In the genomic region with DNA sequence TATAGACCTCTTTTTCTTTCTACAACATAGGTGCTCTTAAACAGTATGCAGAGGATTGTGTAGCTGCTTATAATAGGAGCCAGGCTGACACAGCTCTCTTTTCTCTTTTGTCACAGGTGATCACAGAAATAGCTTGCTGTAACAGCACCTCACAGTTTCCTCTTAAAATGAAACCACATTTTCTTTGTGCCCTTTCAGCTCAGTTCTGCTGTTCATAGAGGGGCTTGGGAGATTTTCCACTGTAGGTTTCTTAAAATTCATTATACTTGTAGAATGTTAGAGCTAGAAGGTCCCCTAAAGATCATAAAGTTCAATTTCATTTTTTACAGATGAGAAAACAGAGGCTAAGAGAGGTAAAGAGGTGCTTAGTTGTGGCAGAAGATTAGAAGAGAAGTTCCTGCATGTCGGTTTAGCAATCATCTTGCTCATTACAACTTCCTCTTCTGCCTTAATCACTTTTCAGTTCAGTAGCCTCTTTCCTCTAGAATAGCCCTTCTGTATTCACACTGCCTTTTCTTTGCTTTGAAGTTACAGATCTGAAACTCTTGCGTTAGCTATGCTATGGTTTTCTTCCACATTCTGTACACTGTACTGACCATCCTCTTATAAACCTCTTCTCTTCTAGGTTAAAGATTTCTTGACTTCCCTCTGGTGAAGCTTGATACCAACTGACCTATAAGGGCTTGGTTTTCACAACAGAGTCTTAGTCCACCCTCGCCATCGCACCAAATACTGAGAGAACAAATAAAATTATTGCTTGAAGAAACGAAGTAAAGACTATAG, we compare ENCODE assay signal across 1 cellular context.
A peak's percentile ranks its signal among the peaks of the same experiment; 100 is the strongest.
TF ChIP-seq lines count a peak whose summit lies in the region.

No MANE protein-coding gene starts in this region.

TF ChIP-seq in GM12878, 131 proteins besides CTCF, POLR2A, EP300 and RAD21 (continued from another document and continues in another):
- TF ChIP-seq, protein P1, sequence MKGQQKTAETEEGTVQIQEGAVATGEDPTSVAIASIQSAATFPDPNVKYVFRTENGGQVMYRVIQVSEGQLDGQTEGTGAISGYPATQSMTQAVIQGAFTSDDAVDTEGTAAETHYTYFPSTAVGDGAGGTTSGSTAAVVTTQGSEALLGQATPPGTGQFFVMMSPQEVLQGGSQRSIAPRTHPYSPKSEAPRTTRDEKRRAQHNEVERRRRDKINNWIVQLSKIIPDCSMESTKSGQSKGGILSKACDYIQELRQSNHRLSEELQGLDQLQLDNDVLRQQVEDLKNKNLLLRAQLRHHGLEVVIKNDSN (IDR thresholded peaks at IDR 0.05; ENCODE audit: borderline replicate concordance, extremely low read length, insufficient read depth, low read depth, low read length): no peak
- TF ChIP-seq, protein P2, sequence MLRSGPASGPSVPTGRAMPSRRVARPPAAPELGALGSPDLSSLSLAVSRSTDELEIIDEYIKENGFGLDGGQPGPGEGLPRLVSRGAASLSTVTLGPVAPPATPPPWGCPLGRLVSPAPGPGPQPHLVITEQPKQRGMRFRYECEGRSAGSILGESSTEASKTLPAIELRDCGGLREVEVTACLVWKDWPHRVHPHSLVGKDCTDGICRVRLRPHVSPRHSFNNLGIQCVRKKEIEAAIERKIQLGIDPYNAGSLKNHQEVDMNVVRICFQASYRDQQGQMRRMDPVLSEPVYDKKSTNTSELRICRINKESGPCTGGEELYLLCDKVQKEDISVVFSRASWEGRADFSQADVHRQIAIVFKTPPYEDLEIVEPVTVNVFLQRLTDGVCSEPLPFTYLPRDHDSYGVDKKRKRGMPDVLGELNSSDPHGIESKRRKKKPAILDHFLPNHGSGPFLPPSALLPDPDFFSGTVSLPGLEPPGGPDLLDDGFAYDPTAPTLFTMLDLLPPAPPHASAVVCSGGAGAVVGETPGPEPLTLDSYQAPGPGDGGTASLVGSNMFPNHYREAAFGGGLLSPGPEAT (IDR thresholded peaks at IDR 0.05; ENCODE audit: low read depth): 0 out of 2 replicates have a peak, but pooled peaks have one; percentile 18
- peak; percentile 67 for TF ChIP-seq SPI1 (IDR thresholded peaks at IDR 0.05; ENCODE audit: borderline replicate concordance, insufficient read depth, low read depth, low read length)
- no peak for TF ChIP-seq GATAD2B (conservative IDR thresholded peaks at IDR 0.05; ENCODE audit: low read depth)
- no peak for TF ChIP-seq RBBP5 (conservative IDR thresholded peaks at IDR 0.05)
- TF ChIP-seq, protein P3, sequence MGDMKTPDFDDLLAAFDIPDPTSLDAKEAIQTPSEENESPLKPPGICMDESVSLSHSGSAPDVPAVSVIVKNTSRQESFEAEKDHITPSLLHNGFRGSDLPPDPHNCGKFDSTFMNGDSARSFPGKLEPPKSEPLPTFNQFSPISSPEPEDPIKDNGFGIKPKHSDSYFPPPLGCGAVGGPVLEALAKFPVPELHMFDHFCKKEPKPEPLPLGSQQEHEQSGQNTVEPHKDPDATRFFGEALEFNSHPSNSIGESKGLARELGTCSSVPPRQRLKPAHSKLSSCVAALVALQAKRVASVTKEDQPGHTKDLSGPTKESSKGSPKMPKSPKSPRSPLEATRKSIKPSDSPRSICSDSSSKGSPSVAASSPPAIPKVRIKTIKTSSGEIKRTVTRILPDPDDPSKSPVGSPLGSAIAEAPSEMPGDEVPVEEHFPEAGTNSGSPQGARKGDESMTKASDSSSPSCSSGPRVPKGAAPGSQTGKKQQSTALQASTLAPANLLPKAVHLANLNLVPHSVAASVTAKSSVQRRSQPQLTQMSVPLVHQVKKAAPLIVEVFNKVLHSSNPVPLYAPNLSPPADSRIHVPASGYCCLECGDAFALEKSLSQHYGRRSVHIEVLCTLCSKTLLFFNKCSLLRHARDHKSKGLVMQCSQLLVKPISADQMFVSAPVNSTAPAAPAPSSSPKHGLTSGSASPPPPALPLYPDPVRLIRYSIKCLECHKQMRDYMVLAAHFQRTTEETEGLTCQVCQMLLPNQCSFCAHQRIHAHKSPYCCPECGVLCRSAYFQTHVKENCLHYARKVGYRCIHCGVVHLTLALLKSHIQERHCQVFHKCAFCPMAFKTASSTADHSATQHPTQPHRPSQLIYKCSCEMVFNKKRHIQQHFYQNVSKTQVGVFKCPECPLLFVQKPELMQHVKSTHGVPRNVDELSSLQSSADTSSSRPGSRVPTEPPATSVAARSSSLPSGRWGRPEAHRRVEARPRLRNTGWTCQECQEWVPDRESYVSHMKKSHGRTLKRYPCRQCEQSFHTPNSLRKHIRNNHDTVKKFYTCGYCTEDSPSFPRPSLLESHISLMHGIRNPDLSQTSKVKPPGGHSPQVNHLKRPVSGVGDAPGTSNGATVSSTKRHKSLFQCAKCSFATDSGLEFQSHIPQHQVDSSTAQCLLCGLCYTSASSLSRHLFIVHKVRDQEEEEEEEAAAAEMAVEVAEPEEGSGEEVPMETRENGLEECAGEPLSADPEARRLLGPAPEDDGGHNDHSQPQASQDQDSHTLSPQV (IDR thresholded peaks at IDR 0.05): no peak
- TF ChIP-seq TCF7 (IDR thresholded peaks at IDR 0.05; ENCODE audit: borderline replicate concordance): peak; percentile 91
- TF ChIP-seq SMC3 (IDR thresholded peaks at IDR 0.05; ENCODE audit: borderline replicate concordance, low read length): 0 out of 2 replicates have a peak, but pooled peaks have one; percentile 11
- TF ChIP-seq POU2F2 (IDR thresholded peaks at IDR 0.05; ENCODE audit: borderline replicate concordance, low read depth, low read length): peak; percentile 40; the same call in 1 of the 3 replicates
- TF ChIP-seq KAT2A (conservative IDR thresholded peaks at IDR 0.05; ENCODE audit: control insufficient read depth, low read depth, low read length): no peak
- TF ChIP-seq JUND (IDR thresholded peaks at IDR 0.05; ENCODE audit: low read depth, low read length): no peak
- TF ChIP-seq BCL11A (IDR thresholded peaks at IDR 0.05; ENCODE audit: low read depth, low read length): peak; percentile 82; the same call in 1 of the 2 replicates
- no peak for TF ChIP-seq ZZZ3 (IDR thresholded peaks at IDR 0.05; ENCODE audit: control insufficient read depth, insufficient read length, low read depth)
- TF ChIP-seq NR2F1 (conservative IDR thresholded peaks at IDR 0.05): 0 out of 2 replicates have a peak, but pooled peaks have one; percentile 13
- no peak for TF ChIP-seq SMAD1 (IDR thresholded peaks at IDR 0.05; ENCODE audit: low read depth, partially characterized antibody)
- peak; percentile 17; the same call in 1 of the 2 replicates for TF ChIP-seq LARP7 (IDR thresholded peaks at IDR 0.05)
- TF ChIP-seq CBX3 (IDR thresholded peaks at IDR 0.05; ENCODE audit: borderline replicate concordance, low read depth): no peak
- TF ChIP-seq, protein P4, sequence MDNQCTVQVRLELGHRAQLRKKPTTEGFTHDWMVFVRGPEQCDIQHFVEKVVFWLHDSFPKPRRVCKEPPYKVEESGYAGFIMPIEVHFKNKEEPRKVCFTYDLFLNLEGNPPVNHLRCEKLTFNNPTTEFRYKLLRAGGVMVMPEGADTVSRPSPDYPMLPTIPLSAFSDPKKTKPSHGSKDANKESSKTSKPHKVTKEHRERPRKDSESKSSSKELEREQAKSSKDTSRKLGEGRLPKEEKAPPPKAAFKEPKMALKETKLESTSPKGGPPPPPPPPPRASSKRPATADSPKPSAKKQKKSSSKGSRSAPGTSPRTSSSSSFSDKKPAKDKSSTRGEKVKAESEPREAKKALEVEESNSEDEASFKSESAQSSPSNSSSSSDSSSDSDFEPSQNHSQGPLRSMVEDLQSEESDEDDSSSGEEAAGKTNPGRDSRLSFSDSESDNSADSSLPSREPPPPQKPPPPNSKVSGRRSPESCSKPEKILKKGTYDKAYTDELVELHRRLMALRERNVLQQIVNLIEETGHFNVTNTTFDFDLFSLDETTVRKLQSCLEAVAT (IDR thresholded peaks at IDR 0.05): peak; percentile 40; the same call in 1 of the 2 replicates
- peak; percentile 23; the same call in 1 of the 2 replicates for TF ChIP-seq JUNB (IDR thresholded peaks at IDR 0.05)
- no peak for TF ChIP-seq SREBF1 (IDR thresholded peaks at IDR 0.05; ENCODE audit: low read length)
- TF ChIP-seq CREB1 (IDR thresholded peaks at IDR 0.05; ENCODE audit: low read depth): peak; percentile 52; the same call in 1 of the 2 replicates
- TF ChIP-seq NFXL1 (IDR thresholded peaks at IDR 0.05; ENCODE audit: borderline replicate concordance): no peak
- TF ChIP-seq RELA (IDR thresholded peaks at IDR 0.05; ENCODE audit: borderline replicate concordance, partially characterized antibody): no peak
- TF ChIP-seq FOXK2 (IDR thresholded peaks at IDR 0.05): no peak
- TF ChIP-seq ZNF384 (IDR thresholded peaks at IDR 0.05; ENCODE audit: borderline replicate concordance, low read depth, low read length): no peak
- TF ChIP-seq, protein P5, sequence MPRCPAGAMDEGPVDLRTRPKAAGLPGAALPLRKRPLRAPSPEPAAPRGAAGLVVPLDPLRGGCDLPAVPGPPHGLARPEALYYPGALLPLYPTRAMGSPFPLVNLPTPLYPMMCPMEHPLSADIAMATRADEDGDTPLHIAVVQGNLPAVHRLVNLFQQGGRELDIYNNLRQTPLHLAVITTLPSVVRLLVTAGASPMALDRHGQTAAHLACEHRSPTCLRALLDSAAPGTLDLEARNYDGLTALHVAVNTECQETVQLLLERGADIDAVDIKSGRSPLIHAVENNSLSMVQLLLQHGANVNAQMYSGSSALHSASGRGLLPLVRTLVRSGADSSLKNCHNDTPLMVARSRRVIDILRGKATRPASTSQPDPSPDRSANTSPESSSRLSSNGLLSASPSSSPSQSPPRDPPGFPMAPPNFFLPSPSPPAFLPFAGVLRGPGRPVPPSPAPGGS (IDR thresholded peaks at IDR 0.05; ENCODE audit: borderline replicate concordance, insufficient read depth, low read depth, low read length, poor library complexity, severe bottlenecking): peak; percentile 17
- TF ChIP-seq NBN (IDR thresholded peaks at IDR 0.05): peak; percentile 71; the same call in 1 of the 2 replicates
- TF ChIP-seq SUPT20H (IDR thresholded peaks at IDR 0.05; ENCODE audit: borderline replicate concordance, control insufficient read depth, low read depth, low read length): no peak
- TF ChIP-seq, protein P6, sequence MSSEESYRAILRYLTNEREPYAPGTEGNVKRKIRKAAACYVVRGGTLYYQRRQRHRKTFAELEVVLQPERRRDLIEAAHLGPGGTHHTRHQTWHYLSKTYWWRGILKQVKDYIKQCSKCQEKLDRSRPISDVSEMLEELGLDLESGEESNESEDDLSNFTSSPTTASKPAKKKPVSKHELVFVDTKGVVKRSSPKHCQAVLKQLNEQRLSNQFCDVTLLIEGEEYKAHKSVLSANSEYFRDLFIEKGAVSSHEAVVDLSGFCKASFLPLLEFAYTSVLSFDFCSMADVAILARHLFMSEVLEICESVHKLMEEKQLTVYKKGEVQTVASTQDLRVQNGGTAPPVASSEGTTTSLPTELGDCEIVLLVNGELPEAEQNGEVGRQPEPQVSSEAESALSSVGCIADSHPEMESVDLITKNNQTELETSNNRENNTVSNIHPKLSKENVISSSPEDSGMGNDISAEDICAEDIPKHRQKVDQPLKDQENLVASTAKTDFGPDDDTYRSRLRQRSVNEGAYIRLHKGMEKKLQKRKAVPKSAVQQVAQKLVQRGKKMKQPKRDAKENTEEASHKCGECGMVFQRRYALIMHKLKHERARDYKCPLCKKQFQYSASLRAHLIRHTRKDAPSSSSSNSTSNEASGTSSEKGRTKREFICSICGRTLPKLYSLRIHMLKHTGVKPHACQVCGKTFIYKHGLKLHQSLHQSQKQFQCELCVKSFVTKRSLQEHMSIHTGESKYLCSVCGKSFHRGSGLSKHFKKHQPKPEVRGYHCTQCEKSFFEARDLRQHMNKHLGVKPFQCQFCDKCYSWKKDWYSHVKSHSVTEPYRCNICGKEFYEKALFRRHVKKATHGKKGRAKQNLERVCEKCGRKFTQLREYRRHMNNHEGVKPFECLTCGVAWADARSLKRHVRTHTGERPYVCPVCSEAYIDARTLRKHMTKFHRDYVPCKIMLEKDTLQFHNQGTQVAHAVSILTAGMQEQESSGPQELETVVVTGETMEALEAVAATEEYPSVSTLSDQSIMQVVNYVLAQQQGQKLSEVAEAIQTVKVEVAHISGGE (CRISPR knock-in tag; IDR thresholded peaks at IDR 0.05): no peak
- TF ChIP-seq RUNX3 (IDR thresholded peaks at IDR 0.05; ENCODE audit: low read length): peak; percentile 57; the same call in 1 of the 2 replicates
- TF ChIP-seq STAT3 (IDR thresholded peaks at IDR 0.05; ENCODE audit: low read depth, low read length): 0 out of 2 replicates have a peak, but pooled peaks have one; percentile 50
- no peak for TF ChIP-seq RFX5 (IDR thresholded peaks at IDR 0.05; ENCODE audit: low read depth, low read length)
- no peak for TF ChIP-seq ASH2L (IDR thresholded peaks at IDR 0.05; ENCODE audit: borderline replicate concordance, low read depth)
- 0 out of 2 replicates have a peak, but pooled peaks have one; percentile 77 for TF ChIP-seq CHD1 (IDR thresholded peaks at IDR 0.05; ENCODE audit: low read depth, low read length)
- peak in 1 of 2 experiments; percentile 97; a peak in 2 of 4 replicates for TF ChIP-seq ETV6 (conservative IDR thresholded peaks at IDR 0.05 in 1 of 2, IDR thresholded peaks at IDR 0.05 in 1 of 2; ENCODE audit: borderline replicate concordance in 1 of 2, low read depth in 1 of 2)
- no peak for TF ChIP-seq TCF12 (IDR thresholded peaks at IDR 0.05; ENCODE audit: low read depth, low read length)
- TF ChIP-seq PML (IDR thresholded peaks at IDR 0.05; ENCODE audit: low read length): no peak
- TF ChIP-seq, protein P7, sequence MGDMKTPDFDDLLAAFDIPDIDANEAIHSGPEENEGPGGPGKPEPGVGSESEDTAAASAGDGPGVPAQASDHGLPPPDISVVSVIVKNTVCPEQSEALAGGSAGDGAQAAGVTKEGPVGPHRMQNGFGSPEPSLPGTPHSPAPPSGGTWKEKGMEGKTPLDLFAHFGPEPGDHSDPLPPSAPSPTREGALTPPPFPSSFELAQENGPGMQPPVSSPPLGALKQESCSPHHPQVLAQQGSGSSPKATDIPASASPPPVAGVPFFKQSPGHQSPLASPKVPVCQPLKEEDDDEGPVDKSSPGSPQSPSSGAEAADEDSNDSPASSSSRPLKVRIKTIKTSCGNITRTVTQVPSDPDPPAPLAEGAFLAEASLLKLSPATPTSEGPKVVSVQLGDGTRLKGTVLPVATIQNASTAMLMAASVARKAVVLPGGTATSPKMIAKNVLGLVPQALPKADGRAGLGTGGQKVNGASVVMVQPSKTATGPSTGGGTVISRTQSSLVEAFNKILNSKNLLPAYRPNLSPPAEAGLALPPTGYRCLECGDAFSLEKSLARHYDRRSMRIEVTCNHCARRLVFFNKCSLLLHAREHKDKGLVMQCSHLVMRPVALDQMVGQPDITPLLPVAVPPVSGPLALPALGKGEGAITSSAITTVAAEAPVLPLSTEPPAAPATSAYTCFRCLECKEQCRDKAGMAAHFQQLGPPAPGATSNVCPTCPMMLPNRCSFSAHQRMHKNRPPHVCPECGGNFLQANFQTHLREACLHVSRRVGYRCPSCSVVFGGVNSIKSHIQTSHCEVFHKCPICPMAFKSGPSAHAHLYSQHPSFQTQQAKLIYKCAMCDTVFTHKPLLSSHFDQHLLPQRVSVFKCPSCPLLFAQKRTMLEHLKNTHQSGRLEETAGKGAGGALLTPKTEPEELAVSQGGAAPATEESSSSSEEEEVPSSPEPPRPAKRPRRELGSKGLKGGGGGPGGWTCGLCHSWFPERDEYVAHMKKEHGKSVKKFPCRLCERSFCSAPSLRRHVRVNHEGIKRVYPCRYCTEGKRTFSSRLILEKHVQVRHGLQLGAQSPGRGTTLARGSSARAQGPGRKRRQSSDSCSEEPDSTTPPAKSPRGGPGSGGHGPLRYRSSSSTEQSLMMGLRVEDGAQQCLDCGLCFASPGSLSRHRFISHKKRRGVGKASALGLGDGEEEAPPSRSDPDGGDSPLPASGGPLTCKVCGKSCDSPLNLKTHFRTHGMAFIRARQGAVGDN (IDR thresholded peaks at IDR 0.05): no peak
- TF ChIP-seq ZNF217 (IDR thresholded peaks at IDR 0.05): peak; percentile 64; the same call in 1 of the 2 replicates
- TF ChIP-seq SREBF2 (IDR thresholded peaks at IDR 0.05; ENCODE audit: low read length): 0 out of 2 replicates have a peak, but pooled peaks have one; percentile 25
- TF ChIP-seq NRF1 (conservative IDR thresholded peaks at IDR 0.05; ENCODE audit: low read depth, low read length): no peak
- TF ChIP-seq FOXM1 (IDR thresholded peaks at IDR 0.05; ENCODE audit: low read depth, low read length): peak; percentile 29; the same call in 1 of the 2 replicates
